ENCODE assay signal across 14 cellular contexts in genomic region chr7:135673360-135673706, GRCh38. TPM values are rescaled to one million over a fixed set of nuclear protein-coding genes. Genes with fewer than 3 reads are reported as not detected.
DNase-seq lines count a peak whose midpoint lies in the region; ATAC-seq, FAIRE-seq and TF ChIP-seq lines count a peak whose summit lies in the region.
"Had no signal": no experiment of that assay in that cellular context is flagged by ENCODE, and none has a peak within 500 bp of the region (broad histone marks: within the 10 kb centered on the region; RNA-seq: fewer than 3 reads in every experiment).

No MANE protein-coding gene starts in this region.

- H3K27me3 ChIP-seq in astrocyte (ENCODE audit: insufficient read depth, low read length) = no peaks in the 10 kb centered on the region
- H3K27me3 ChIP-seq in uterus = no peaks in the 10 kb centered on the region

- H3K27ac ChIP-seq in astrocyte (ENCODE audit: low read depth, low read length) (peak overlapping the region; percentile 75), uterus (no peak overlapping the region)

- peak overlapping the region; percentile 57 for H3K9ac ChIP-seq in astrocyte (ENCODE audit: low read length)

- ATAC-seq in stimulated activated naive CD8-positive, alpha-beta T cell treated with anti-CD3 and anti-CD28 coated beads, Interleukin-15, amount 100 ng/mL, for 72 hours = peak; percentile 70
- ATAC-seq in stimulated activated naive CD8-positive, alpha-beta T cell treated with anti-CD3 and anti-CD28 coated beads, Interleukin-15, Interleukin-2, amounts not matched to agents 100 U/mL and 50 U/mL, for 24 hours = no peak

- FAIRE-seq in astrocyte (lab: Jason Lieb, UNC) = no peak

- H3K36me3 Mint-ChIP-seq in astrocyte (ENCODE audit: low read depth, unreplicated experiment) = peaks cover 3% of the 10 kb centered on the region
- H3K36me3 Mint-ChIP-seq in type B pancreatic cell = peaks cover 31% of the 10 kb centered on the region

- H3K9me3 ChIP-seq in astrocyte (ENCODE audit: insufficient read depth, low read depth, low read length) (no peaks in the 10 kb centered on the region), uterus (no peaks in the 10 kb centered on the region)

- H3K4me3 ChIP-seq in astrocyte (ENCODE audit: insufficient read depth, low read depth, low read length) (no peak overlapping the region), uterus (no peak overlapping the region)
- H3K4me3 ChIP-seq: GM23338 had no signal

- H4K20me1 ChIP-seq in astrocyte (ENCODE audit: insufficient read depth, low read length) = peaks cover 14% of the 10 kb centered on the region

- H3K27ac Mint-ChIP-seq in stimulated activated naive CD8-positive, alpha-beta T cell treated with anti-CD3 and anti-CD28 coated beads, Interleukin-15, amount 100 ng/mL, for 72 hours = peak overlapping the region in 1 of 2 donors; percentile 59
- H3K27ac Mint-ChIP-seq in astrocyte (ENCODE audit: unreplicated experiment) (no peak overlapping the region), type B pancreatic cell (peak overlapping the region; percentile 32)
- H3K27ac Mint-ChIP-seq: activated T-cell treated with anti-CD3 and anti-CD28 coated beads, Interleukin-2, amount 50 U/mL, for 72 hours had no signal

- peak overlapping the region; percentile 68 for H3K4me2 ChIP-seq in astrocyte (ENCODE audit: low read length)
- H3K4me2 ChIP-seq: GM23338 had no signal

- H2AFZ ChIP-seq in astrocyte (ENCODE audit: low read depth, low read length) = no peak overlapping the region
- H2AFZ ChIP-seq: GM23338 had no signal

- no peak overlapping the region for H3K4me3 Mint-ChIP-seq in stimulated activated naive CD8-positive, alpha-beta T cell treated with anti-CD3 and anti-CD28 coated beads, Interleukin-15, amount 100 ng/mL, for 72 hours
- H3K4me3 Mint-ChIP-seq in astrocyte (ENCODE audit: unreplicated experiment) (no peak overlapping the region), type B pancreatic cell (no peak overlapping the region)
- H3K4me3 Mint-ChIP-seq: activated T-cell treated with anti-CD3 and anti-CD28 coated beads, Interleukin-2, amount 50 U/mL, for 72 hours; GM23338; neural crest cell had no signal

- TF ChIP-seq CTCF in astrocyte (IDR thresholded peaks at IDR 0.05; ENCODE audit: insufficient read depth, low read depth, low read length) = no peak
- TF ChIP-seq CTCF in type B pancreatic cell (conservative IDR thresholded peaks at IDR 0.05) = no peak
- no peak for TF ChIP-seq CTCF in uterus (IDR thresholded peaks at IDR 0.05)

- H3K79me2 ChIP-seq in astrocyte (ENCODE audit: insufficient read depth, low read length) = peaks cover 74% of the 10 kb centered on the region

- no peak for TF ChIP-seq POLR2A in uterus (IDR thresholded peaks at IDR 0.05)

- H3K4me1 ChIP-seq in astrocyte (ENCODE audit: insufficient read depth, low read length) = peaks cover 34% of the 10 kb centered on the region
- H3K4me1 ChIP-seq in uterus = no peaks in the 10 kb centered on the region

- no peak for DNase-seq in stimulated activated naive CD8-positive, alpha-beta T cell treated with anti-CD3 and anti-CD28 coated beads, Interleukin-15, amount 100 ng/mL, for 72 hours
- DNase-seq in stimulated activated naive CD8-positive, alpha-beta T cell treated with anti-CD3 and anti-CD28 coated beads, Interleukin-15, Interleukin-2, amounts not matched to agents 100 U/mL and 50 U/mL, for 24 hours = no peak
- peak; percentile 91 for DNase-seq in astrocyte (ENCODE audit: low read depth)
- peak; percentile 72 for DNase-seq in iris pigment epithelial cell (ENCODE audit: low read depth)
- no peak for DNase-seq in type B pancreatic cell (ENCODE audit: extremely low spot score, unreplicated experiment)
- no peak for DNase-seq in NCI-H82 (lab: John Stamatoyannopoulos, UW)
- DNase-seq in uterus = no peak
- DNase-seq in stimulated activated CD4-positive, alpha-beta T cell treated with anti-CD3 and anti-CD28 coated beads, Interleukin-1b, Interleukin-23, amount 100 ng/mL, for 48 hours = no peak
- DNase-seq: activated CD4-positive, alpha-beta T cell treated with anti-CD3 and anti-CD28 coated beads for 1 hour; activated T-cell treated with anti-CD3 and anti-CD28 coated beads, Interleukin-2, amount 50 U/mL, for 72 hours; aorta had no signal

- H3K4me1 Mint-ChIP-seq in stimulated activated naive CD8-positive, alpha-beta T cell treated with anti-CD3 and anti-CD28 coated beads, Interleukin-15, amount 100 ng/mL, for 72 hours = peaks cover 10% of the 10 kb centered on the region
- H3K4me1 Mint-ChIP-seq in astrocyte (ENCODE audit: low read depth, unreplicated experiment) (peaks cover 39% of the 10 kb centered on the region), type B pancreatic cell (ENCODE audit: unreplicated experiment) (peaks cover 12% of the 10 kb centered on the region)

- peaks cover 0 to 5% of the 10 kb centered on the region in 2 donors for H3K9me3 Mint-ChIP-seq in stimulated activated naive CD8-positive, alpha-beta T cell treated with anti-CD3 and anti-CD28 coated beads, Interleukin-15, amount 100 ng/mL, for 72 hours
- H3K9me3 Mint-ChIP-seq in astrocyte (ENCODE audit: unreplicated experiment) (no peaks in the 10 kb centered on the region), type B pancreatic cell (no peaks in the 10 kb centered on the region)
- H3K9me3 Mint-ChIP-seq: GM23338 had no signal

- H3K36me3 ChIP-seq in astrocyte (ENCODE audit: insufficient read depth, low read length) (peaks cover 3% of the 10 kb centered on the region), uterus (no peaks in the 10 kb centered on the region)

- no peaks in the 10 kb centered on the region for H3K27me3 Mint-ChIP-seq in stimulated activated naive CD8-positive, alpha-beta T cell treated with anti-CD3 and anti-CD28 coated beads, Interleukin-15, amount 100 ng/mL, for 72 hours
- no peaks in the 10 kb centered on the region for H3K27me3 Mint-ChIP-seq in astrocyte (ENCODE audit: low read depth, unreplicated experiment)
- H3K27me3 Mint-ChIP-seq in type B pancreatic cell = no peaks in the 10 kb centered on the region

- intact Hi-C loops in uterus (cut with DNase I; ENCODE audit: low total_unique reads) = no loop called here

RNA-seq across cellular contexts. Expression of gene STMP1, which starts 11.0 kb away (rescaled TPM):
- total RNA-seq in astrocyte = 28.1 and 29.7 TPM in 2 replicates
- 58.2 and 61.1 TPM in 2 replicates for total RNA-seq in type B pancreatic cell (ENCODE audit: low replicate concordance)
- total RNA-seq in uterus = 10 to 100 TPM in 3 of 4 donors, 1 to 10 TPM in 1; 4.4 to 28.5 (median 23.1) TPM

RNA-seq across cellular contexts. Expression of gene SLC13A4, which starts 54.7 kb away (rescaled TPM):
- 0.07 TPM in 1 of 2 replicates, not detected in the other for total RNA-seq in astrocyte
- 5.2 and 11.3 TPM in 2 replicates for total RNA-seq in type B pancreatic cell (ENCODE audit: low replicate concordance)
- total RNA-seq in uterus = under 1 TPM in 1 of 4 donors, not detected in 3; 0.26 TPM
- total RNA-seq: activated T-cell treated with anti-CD3 and anti-CD28 coated beads, Interleukin-2, amount 50 U/mL, for 72 hours; HT-29 had no signal

Comparison
In these comparisons a context has a peak if more than half of its experiments do, and no peak if none do; other contexts are left out.
1. DNase-seq: peak in astrocyte (single experiment) and iris pigment epithelial cell (single experiment); none in stimulated activated naive CD8-positive, alpha-beta T cell treated with anti-CD3 and anti-CD28 coated beads, Interleukin-15, amount 100 ng/mL, for 72 hours (0 of 2), stimulated activated naive CD8-positive, alpha-beta T cell treated with anti-CD3 and anti-CD28 coated beads, Interleukin-15, Interleukin-2, amounts not matched to agents 100 U/mL and 50 U/mL, for 24 hours (single experiment), type B pancreatic cell (single experiment), NCI-H82 (single experiment), uterus (0 of 2) and stimulated activated CD4-positive, alpha-beta T cell treated with anti-CD3 and anti-CD28 coated beads, Interleukin-1b, Interleukin-23, amount 100 ng/mL, for 48 hours (single experiment).